ENCODE assay signal across 2 cellular contexts in genomic region chr9:4959028-4959427, GRCh38.
TF ChIP-seq lines count a peak whose summit lies in the region.

No MANE protein-coding gene starts in this region.

TF ChIP-seq in IMR-90, 13 proteins besides CTCF, POLR2A, EP300 and RAD21:
- TF ChIP-seq SMC3 (IDR thresholded peaks at IDR 0.05; ENCODE audit: low read depth, low read length) (no peak), NFE2L2 (IDR thresholded peaks at IDR 0.05; ENCODE audit: low read depth, low read length) (no peak), CEBPB (IDR thresholded peaks at IDR 0.05; ENCODE audit: low read depth, low read length) (no peak), MAZ (IDR thresholded peaks at IDR 0.05; ENCODE audit: borderline replicate concordance, low read depth, low read length) (no peak), MAFK (IDR thresholded peaks at IDR 0.05; ENCODE audit: low read depth, low read length) (no peak), FOS (IDR thresholded peaks at IDR 0.05; ENCODE audit: low read depth, low read length) (no peak), USF2 (IDR thresholded peaks at IDR 0.05; ENCODE audit: low read depth, low read length) (no peak), BHLHE40 (IDR thresholded peaks at IDR 0.05; ENCODE audit: low read depth, low read length) (no peak), MXI1 (IDR thresholded peaks at IDR 0.05; ENCODE audit: borderline replicate concordance, low read depth, low read length) (no peak), ELK1 (IDR thresholded peaks at IDR 0.05; ENCODE audit: borderline replicate concordance, low read depth, low read length) (no peak), RCOR1 (IDR thresholded peaks at IDR 0.05; ENCODE audit: insufficient replicate concordance, low read length) (no peak)

TF ChIP-seq in K562, 482 proteins besides CTCF, POLR2A, EP300 and RAD21:
- TF ChIP-seq MBD2 (IDR thresholded peaks at IDR 0.05; ENCODE audit: borderline replicate concordance, low read depth): no peak
- TF ChIP-seq ETV1 (tag; conservative IDR thresholded peaks at IDR 0.05; ENCODE audit: low read depth): no peak
- no peak for TF ChIP-seq RERE (CRISPR knock-in tag; IDR thresholded peaks at IDR 0.05; ENCODE audit: borderline replicate concordance)
- no peak for TF ChIP-seq BRD4 (IDR thresholded peaks at IDR 0.05)
- TF ChIP-seq ZBTB2 (IDR thresholded peaks at IDR 0.05): no peak
- TF ChIP-seq NFIX (CRISPR knock-in tag; IDR thresholded peaks at IDR 0.05; ENCODE audit: low read depth): no peak
- TF ChIP-seq SIX5 (IDR thresholded peaks at IDR 0.05; ENCODE audit: borderline replicate concordance in 1 of 2, insufficient read depth in 1 of 2, low read depth in 1 of 2, low read length in 2 of 2): no peak
- no peak for TF ChIP-seq SAP30 (IDR thresholded peaks at IDR 0.05; ENCODE audit: borderline replicate concordance, insufficient read depth, low read depth, low read length, poor library complexity, severe bottlenecking)
- TF ChIP-seq CREBBP (IDR thresholded peaks at IDR 0.05; ENCODE audit: low read depth, low read length): no peak
- TF ChIP-seq ZNF121 (CRISPR knock-in tag; conservative IDR thresholded peaks at IDR 0.05): no peak
- no peak for TF ChIP-seq MYNN (IDR thresholded peaks at IDR 0.05)
- TF ChIP-seq MYNN (CRISPR knock-in tag; IDR thresholded peaks at IDR 0.05): no peak
- no peak for TF ChIP-seq ZNF830 (CRISPR knock-in tag; IDR thresholded peaks at IDR 0.05)
- TF ChIP-seq CTCFL (IDR thresholded peaks at IDR 0.05; ENCODE audit: borderline replicate concordance, insufficient read depth, low read depth, low read length, poor library complexity, severe bottlenecking): no peak
- no peak for TF ChIP-seq YY1 (IDR thresholded peaks at IDR 0.05; ENCODE audit: borderline replicate concordance in 1 of 3, control insufficient read depth in 1 of 3, extremely low read depth in 1 of 3, insufficient read depth in 3 of 3, insufficient read length in 1 of 3, insufficient replicate concordance in 2 of 3, low read depth in 1 of 3, low read length in 2 of 3)
- no peak for TF ChIP-seq ZBTB43 (CRISPR knock-in tag; IDR thresholded peaks at IDR 0.05)
- no peak for TF ChIP-seq JUNB (CRISPR knock-in tag; conservative IDR thresholded peaks at IDR 0.05)
- TF ChIP-seq MEF2D (tag; conservative IDR thresholded peaks at IDR 0.05; ENCODE audit: low read depth): no peak
- no peak for TF ChIP-seq NFYB (IDR thresholded peaks at IDR 0.05; ENCODE audit: extremely low read depth, insufficient read length)
- no peak for TF ChIP-seq ZNF518B (CRISPR knock-in tag; IDR thresholded peaks at IDR 0.05)
- TF ChIP-seq BDP1 (IDR thresholded peaks at IDR 0.05; ENCODE audit: insufficient read depth, insufficient read length): no peak
